9 cellular contexts compared by ENCODE assay signal in the genomic region with DNA sequence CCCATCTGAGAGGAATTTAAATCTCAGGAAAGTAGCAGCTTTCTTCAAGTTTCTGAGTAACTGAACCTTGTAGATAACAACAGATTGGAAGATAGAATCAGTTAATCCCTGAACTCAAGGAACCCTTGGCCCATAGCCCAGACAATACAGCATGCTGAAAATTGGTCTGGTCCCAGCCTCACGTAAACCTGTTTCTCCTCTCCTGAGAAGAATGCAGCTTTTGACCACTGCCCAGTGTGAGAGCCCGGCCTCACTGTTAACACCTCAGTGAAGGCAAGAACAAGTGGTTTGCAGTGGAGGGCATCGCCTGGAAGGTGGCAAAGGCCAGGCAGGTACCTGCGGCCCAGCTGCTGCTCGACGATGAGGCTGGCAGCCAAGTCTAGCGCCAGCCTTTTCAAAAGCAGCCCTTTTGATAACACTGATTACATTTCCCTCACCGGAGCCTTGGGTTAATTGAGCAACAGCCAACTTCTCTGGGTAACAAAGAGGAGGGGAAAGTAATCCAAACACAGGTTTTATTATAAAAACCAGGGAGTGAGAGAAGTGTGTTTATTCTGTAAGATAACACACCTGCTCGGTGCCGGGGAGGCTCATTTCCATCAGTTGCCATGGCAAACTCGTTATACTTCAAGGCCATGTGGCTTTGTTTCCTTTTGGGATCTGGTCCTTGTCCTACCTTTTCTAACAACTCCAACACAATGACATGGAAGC. TPM values are rescaled to one million over a fixed set of nuclear protein-coding genes. Genes with fewer than 3 reads are reported as not detected.
DNase-seq lines count a peak whose midpoint lies in the region; ATAC-seq and TF ChIP-seq lines count a peak whose summit lies in the region.
"Had no signal": no experiment of that assay in that cellular context is flagged by ENCODE, and none has a peak within 500 bp of the region (broad histone marks: within the 10 kb centered on the region; RNA-seq: fewer than 3 reads in every experiment).

No MANE protein-coding gene starts in this region.

- peak; percentile 89 for DNase-seq in NCI-H128 (lab: John Stamatoyannopoulos, UW; ENCODE audit: unreplicated experiment)
- DNase-seq in adipocyte (ENCODE audit: low read depth) = peak; percentile 53
- no peak for DNase-seq in type B pancreatic cell (ENCODE audit: extremely low spot score, unreplicated experiment)
- no peak for DNase-seq in activated T-cell treated with anti-CD3 and anti-CD28 coated beads, Interleukin-2, amount 50 U/mL, for 4 hours
- no peak for DNase-seq in activated CD4-positive, alpha-beta T cell treated with anti-CD3 and anti-CD28 coated beads for 1 hour
- no peak for DNase-seq in retina
- DNase-seq in activated CD8-positive, alpha-beta T cell treated with anti-CD3 and anti-CD28 coated beads for 36 hours = no peak
- DNase-seq: activated effector memory CD4-positive, alpha-beta T cell treated with Interleukin-2 at 50 U/mL for 16 hours had no signal

- H3K27ac ChIP-seq in layer of hippocampus (ENCODE audit: low read depth, low read length) = peak overlapping the region; percentile 27

- CTCF ChIA-PET in activated CD8-positive, alpha-beta T cell treated with anti-CD3 and anti-CD28 coated beads for 36 hours (lab: Charles Lee) = interaction anchor here (0.7 to 1.6 kb wide), 2 partner anchors 14 to 27 kb away, joined by 3 read pairs; no protein-coding TSS in a partner anchor

- no peak overlapping the region for H3K4me3 ChIP-seq in adipocyte (ENCODE audit: low read length)

- TF ChIP-seq CTCF in type B pancreatic cell (conservative IDR thresholded peaks at IDR 0.05) = no peak
- no peak for TF ChIP-seq CTCF in activated CD8-positive, alpha-beta T cell treated with anti-CD3 and anti-CD28 coated beads for 36 hours (IDR thresholded peaks at IDR 0.05)

- H3K27me3 Mint-ChIP-seq in type B pancreatic cell = no peaks in the 10 kb centered on the region
- H3K27me3 Mint-ChIP-seq in activated T-cell treated with anti-CD3 and anti-CD28 coated beads, Interleukin-2, amount 50 U/mL, for 4 hours (ENCODE audit: low read depth) = no peaks in the 10 kb centered on the region
- H3K27me3 Mint-ChIP-seq in activated CD8-positive, alpha-beta T cell treated with anti-CD3 and anti-CD28 coated beads for 36 hours = no peaks in the 10 kb centered on the region

- H3K9ac ChIP-seq in adipocyte (ENCODE audit: low read length) = peak overlapping the region; percentile 81

- POLR2A ChIA-PET in activated CD8-positive, alpha-beta T cell treated with anti-CD3 and anti-CD28 coated beads for 36 hours (lab: Charles Lee) = no interaction called here

- peak overlapping the region; percentile 92 for H3K27ac Mint-ChIP-seq in type B pancreatic cell
- H3K27ac Mint-ChIP-seq in activated CD8-positive, alpha-beta T cell treated with anti-CD3 and anti-CD28 coated beads for 36 hours = no peak overlapping the region

- peaks cover 2% of the 10 kb centered on the region for H3K36me3 ChIP-seq in adipocyte (ENCODE audit: control insufficient read depth, insufficient read depth, low read length, severe bottlenecking)

- peaks cover 71% of the 10 kb centered on the region for H3K4me1 Mint-ChIP-seq in type B pancreatic cell (ENCODE audit: unreplicated experiment)
- no peaks in the 10 kb centered on the region for H3K4me1 Mint-ChIP-seq in activated T-cell treated with anti-CD3 and anti-CD28 coated beads, Interleukin-2, amount 50 U/mL, for 4 hours (ENCODE audit: low read depth)
- no peaks in the 10 kb centered on the region for H3K4me1 Mint-ChIP-seq in activated CD8-positive, alpha-beta T cell treated with anti-CD3 and anti-CD28 coated beads for 36 hours (ENCODE audit: low read depth)

- no peaks in the 10 kb centered on the region for H3K9me3 ChIP-seq in adipocyte (ENCODE audit: control insufficient read depth, low read length)

- no peaks in the 10 kb centered on the region for H3K9me3 Mint-ChIP-seq in type B pancreatic cell
- H3K9me3 Mint-ChIP-seq in activated T-cell treated with anti-CD3 and anti-CD28 coated beads, Interleukin-2, amount 50 U/mL, for 4 hours = no peaks in the 10 kb centered on the region
- H3K9me3 Mint-ChIP-seq in activated CD8-positive, alpha-beta T cell treated with anti-CD3 and anti-CD28 coated beads for 36 hours = no peaks in the 10 kb centered on the region

- no peaks in the 10 kb centered on the region for H3K36me3 Mint-ChIP-seq in type B pancreatic cell
- peaks cover 16% of the 10 kb centered on the region for H3K36me3 Mint-ChIP-seq in activated T-cell treated with anti-CD3 and anti-CD28 coated beads, Interleukin-2, amount 50 U/mL, for 4 hours (ENCODE audit: insufficient read depth)
- no peaks in the 10 kb centered on the region for H3K36me3 Mint-ChIP-seq in activated CD8-positive, alpha-beta T cell treated with anti-CD3 and anti-CD28 coated beads for 36 hours (ENCODE audit: low read depth)

- H3K4me1 ChIP-seq in adipocyte (ENCODE audit: control insufficient read depth, insufficient read depth, low read length) = peaks cover 51% of the 10 kb centered on the region

- H3K4me3 Mint-ChIP-seq in type B pancreatic cell = peak overlapping the region; percentile 79
- H3K4me3 Mint-ChIP-seq in activated T-cell treated with anti-CD3 and anti-CD28 coated beads, Interleukin-2, amount 50 U/mL, for 4 hours = no peak overlapping the region
- no peak overlapping the region for H3K4me3 Mint-ChIP-seq in activated CD8-positive, alpha-beta T cell treated with anti-CD3 and anti-CD28 coated beads for 36 hours

- ATAC-seq in activated T-cell treated with anti-CD3 and anti-CD28 coated beads, Interleukin-2, amount 50 U/mL, for 4 hours = no peak
- no peak for ATAC-seq in activated CD8-positive, alpha-beta T cell treated with anti-CD3 and anti-CD28 coated beads for 36 hours

- intact Hi-C loops in activated CD8-positive, alpha-beta T cell treated with anti-CD3 and anti-CD28 coated beads for 36 hours (cut with micrococcal nuclease) = no loop called here

- no peaks in the 10 kb centered on the region for H3K27me3 ChIP-seq in adipocyte (replicated peaks; ENCODE audit: control insufficient read depth, insufficient read depth, low read length)
- H3K27me3 ChIP-seq in layer of hippocampus (ENCODE audit: control insufficient read depth, insufficient read depth, low read length) = no peaks in the 10 kb centered on the region

RNA-seq across cellular contexts. Expression of a gene that starts 54.0 kb away (rescaled TPM):
- 26.3 and 47.8 TPM in 2 replicates for total RNA-seq in type B pancreatic cell (ENCODE audit: low replicate concordance)
- 10 to 100 TPM; 15.3 to 20.8 (median 19.3) TPM for total RNA-seq in activated T-cell treated with anti-CD3 and anti-CD28 coated beads, Interleukin-2, amount 50 U/mL, for 4 hours
- total RNA-seq in activated CD8-positive, alpha-beta T cell treated with anti-CD3 and anti-CD28 coated beads for 36 hours = 10 to 100 TPM; 23.2 to 26.3 TPM

Comparison
In these comparisons a context has a peak if more than half of its experiments do, and no peak if none do; other contexts are left out.
1. DNase-seq: peak in NCI-H128 (single experiment) and adipocyte (single experiment); none in type B pancreatic cell (single experiment), activated T-cell treated with anti-CD3 and anti-CD28 coated beads, Interleukin-2, amount 50 U/mL, for 4 hours (single experiment), activated CD4-positive, alpha-beta T cell treated with anti-CD3 and anti-CD28 coated beads for 1 hour (single experiment), retina (single experiment) and activated CD8-positive, alpha-beta T cell treated with anti-CD3 and anti-CD28 coated beads for 36 hours (single experiment).